Comparison of ENCODE assay signal across 1 cellular context in genomic region chr1:61253059-61253735, GRCh38.
TF ChIP-seq lines count a peak whose summit lies in the region.

No MANE protein-coding gene starts in this region.

TF ChIP-seq in HepG2, 621 proteins besides CTCF, POLR2A, EP300 and RAD21 (continued from another document and continues in another):
- TF ChIP-seq ZBTB10 (CRISPR knock-in tag; IDR thresholded peaks at IDR 0.05; ENCODE audit: borderline replicate concordance) (no peak), CENPT (CRISPR knock-in tag; IDR thresholded peaks at IDR 0.05; ENCODE audit: low read depth) (no peak), SP1 (IDR thresholded peaks at IDR 0.05) (no peak), SP1 (CRISPR knock-in tag; IDR thresholded peaks at IDR 0.05) (no peak), ARNT (IDR thresholded peaks at IDR 0.05) (no peak), MBNL3 (CRISPR knock-in tag; conservative IDR thresholded peaks at IDR 0.05) (no peak), ZNF367 (CRISPR knock-in tag; IDR thresholded peaks at IDR 0.05; ENCODE audit: borderline replicate concordance) (no peak), ZNF281 (CRISPR knock-in tag; IDR thresholded peaks at IDR 0.05; ENCODE audit: borderline replicate concordance) (no peak), HNRNPK (IDR thresholded peaks at IDR 0.05; ENCODE audit: low read depth, low read length, poor library complexity, severe bottlenecking) (no peak), REL (CRISPR knock-in tag; conservative IDR thresholded peaks at IDR 0.05) (no peak), GTF2F1 (IDR thresholded peaks at IDR 0.05; ENCODE audit: low read length) (no peak), MNT (IDR thresholded peaks at IDR 0.05) (no peak), FOSL1 (CRISPR knock-in tag; IDR thresholded peaks at IDR 0.05; ENCODE audit: borderline replicate concordance) (no peak), ZGPAT (CRISPR knock-in tag; IDR thresholded peaks at IDR 0.05) (no peak), RARA (CRISPR knock-in tag; IDR thresholded peaks at IDR 0.05) (peak; percentile 65), TGIF2 (CRISPR knock-in tag; IDR thresholded peaks at IDR 0.05) (no peak), BRF2 (CRISPR knock-in tag; IDR thresholded peaks at IDR 0.05) (no peak), ZNF230 (CRISPR knock-in tag; IDR thresholded peaks at IDR 0.05) (no peak), ZNF724P (CRISPR knock-in tag; IDR thresholded peaks at IDR 0.05; ENCODE audit: borderline replicate concordance) (no peak), NR2F6 (IDR thresholded peaks at IDR 0.05) (peak; percentile 86), NR2F6 (CRISPR knock-in tag; IDR thresholded peaks at IDR 0.05) (peak; percentile 77), BATF2 (CRISPR knock-in tag; IDR thresholded peaks at IDR 0.05) (no peak), RXRB (CRISPR knock-in tag; IDR thresholded peaks at IDR 0.05; ENCODE audit: borderline replicate concordance) (peak; percentile 42; the same call in 1 of the 2 replicates), HNF4A (CRISPR knock-in tag; IDR thresholded peaks at IDR 0.05) (peak; percentile 43; the same call in 1 of the 2 replicates), GRHL1 (CRISPR knock-in tag; conservative IDR thresholded peaks at IDR 0.05) (no peak), MAZ (IDR thresholded peaks at IDR 0.05; ENCODE audit: borderline replicate concordance, low read depth, low read length) (no peak), MAZ (CRISPR knock-in tag; IDR thresholded peaks at IDR 0.05; ENCODE audit: low read depth) (no peak), ZNF7 (CRISPR knock-in tag; IDR thresholded peaks at IDR 0.05) (no peak), TEAD3 (CRISPR knock-in tag; optimal IDR thresholded peaks at IDR 0.05; ENCODE audit: borderline replicate concordance) (no peak), ZNF576 (CRISPR knock-in tag; IDR thresholded peaks at IDR 0.05) (no peak), DDIT3 (CRISPR knock-in tag; IDR thresholded peaks at IDR 0.05) (no peak), FOXP4 (CRISPR knock-in tag; IDR thresholded peaks at IDR 0.05) (no peak), REXO4 (CRISPR knock-in tag; IDR thresholded peaks at IDR 0.05; ENCODE audit: borderline replicate concordance) (no peak), ZNF337 (CRISPR knock-in tag; IDR thresholded peaks at IDR 0.05; ENCODE audit: borderline replicate concordance, low read depth) (no peak), ZNF24 (IDR thresholded peaks at IDR 0.05) (no peak), ZFX (CRISPR knock-in tag; IDR thresholded peaks at IDR 0.05; ENCODE audit: low read depth) (no peak), SNRNP70 (IDR thresholded peaks at IDR 0.05; ENCODE audit: low read depth, low read length) (no peak), CSRNP2 (CRISPR knock-in tag; conservative IDR thresholded peaks at IDR 0.05; ENCODE audit: low read depth) (no peak), ZNF788 (CRISPR knock-in tag; IDR thresholded peaks at IDR 0.05; ENCODE audit: borderline replicate concordance) (no peak), KLF11 (CRISPR knock-in tag; IDR thresholded peaks at IDR 0.05) (no peak), SMYD3 (CRISPR knock-in tag; IDR thresholded peaks at IDR 0.05) (no peak), IRF1 (CRISPR knock-in tag; IDR thresholded peaks at IDR 0.05; ENCODE audit: low read depth) (no peak)
